In genomic region chr14:53144244-53144643, GRCh38 we compare ENCODE assay signal across 11 cellular contexts. TPM values are rescaled to one million over a fixed set of nuclear protein-coding genes. Genes with fewer than 3 reads are reported as not detected.
DNase-seq lines count a peak whose midpoint lies in the region; ATAC-seq and TF ChIP-seq lines count a peak whose summit lies in the region.
"Had no signal": no experiment of that assay in that cellular context is flagged by ENCODE, and none has a peak within 500 bp of the region (broad histone marks: within the 10 kb centered on the region; RNA-seq: fewer than 3 reads in every experiment).

No MANE protein-coding gene starts in this region.

- H3K9me3 Mint-ChIP-seq in T-helper 1 cell treated with Interleukin-12 subunit alpha and Interleukin-12 subunit beta and Interleukin-4 antibody, amounts not matched to agents 30 μg/mL and 1 μg/mL, for 36 hours: peaks cover 38% of the 10 kb centered on the region
- peaks cover 6 to 48% (median 31%) of the 10 kb centered on the region in 11 donors for H3K9me3 Mint-ChIP-seq in naive thymus-derived CD4-positive, alpha-beta T cell

- intact Hi-C loops in naive thymus-derived CD4-positive, alpha-beta T cell (cut with micrococcal nuclease): no loop called here

- no peaks in the 10 kb centered on the region for H3F3A ChIP-seq in smooth muscle cell (ENCODE audit: low read depth)

- peaks cover 25% of the 10 kb centered on the region for H3K79me2 ChIP-seq in smooth muscle cell (ENCODE audit: low read depth)

- DNase-seq in hepatic stellate cell (ENCODE audit: low spot score) (no peak), RWPE1 (ENCODE audit: low spot score) (no peak), smooth muscle cell (lab: John Stamatoyannopoulos, UW; ENCODE audit: unreplicated experiment) (no peak)
- DNase-seq in naive thymus-derived CD4-positive, alpha-beta T cell: no peak
- DNase-seq: NCI-H1417 had no signal

- H3K4me3 Mint-ChIP-seq in T-helper 1 cell treated with Interleukin-12 subunit alpha and Interleukin-12 subunit beta and Interleukin-4 antibody, amounts not matched to agents 30 μg/mL and 1 μg/mL, for 36 hours: peak overlapping the region; percentile 8
- peak overlapping the region in 1 of 10 donors; percentile 46 for H3K4me3 Mint-ChIP-seq in naive thymus-derived CD4-positive, alpha-beta T cell
- H3K4me3 Mint-ChIP-seq: WTC11 had no signal

- H3K9ac ChIP-seq in smooth muscle cell (ENCODE audit: low read depth): no peak overlapping the region

- no peaks in the 10 kb centered on the region for H3K27me3 Mint-ChIP-seq in T-helper 1 cell treated with Interleukin-12 subunit alpha and Interleukin-12 subunit beta and Interleukin-4 antibody, amounts not matched to agents 30 μg/mL and 1 μg/mL, for 36 hours (ENCODE audit: low read depth)
- H3K27me3 Mint-ChIP-seq in naive thymus-derived CD4-positive, alpha-beta T cell: no peaks in the 10 kb centered on the region

- H3K9me3 ChIP-seq in smooth muscle cell (replicated peaks; ENCODE audit: low read depth): peaks cover 10% of the 10 kb centered on the region
- H3K9me3 ChIP-seq in naive thymus-derived CD4-positive, alpha-beta T cell (ENCODE audit: control insufficient read depth in 2 of 3, low read length in 3 of 3): peaks cover 6 to 27% (median 11%) of the 10 kb centered on the region in 3 experiments

- 75% methylated on average over 1 of the region's 1 CpG for WGBS in smooth muscle cell (ENCODE audit: low lambda C conversion rate)

- no peak overlapping the region for H3K4me2 ChIP-seq in smooth muscle cell

- H3K4me1 Mint-ChIP-seq in T-helper 1 cell treated with Interleukin-12 subunit alpha and Interleukin-12 subunit beta and Interleukin-4 antibody, amounts not matched to agents 30 μg/mL and 1 μg/mL, for 36 hours (ENCODE audit: low read depth): peaks cover 64% of the 10 kb centered on the region
- H3K4me1 Mint-ChIP-seq in naive thymus-derived CD4-positive, alpha-beta T cell: peaks cover 27 to 73% (median 51%) of the 10 kb centered on the region in 7 donors

- no peak overlapping the region for H2AFZ ChIP-seq in smooth muscle cell (ENCODE audit: low read depth)

- POLR2A ChIA-PET in RWPE1 (lab: Yijun Ruan, JAX; ENCODE audit: low non-redundant PET): no interaction called here
- POLR2A ChIA-PET in naive thymus-derived CD4-positive, alpha-beta T cell (lab: Charles Lee): no interaction called here

- H3K27ac Mint-ChIP-seq in T-helper 1 cell treated with Interleukin-12 subunit alpha and Interleukin-12 subunit beta and Interleukin-4 antibody, amounts not matched to agents 30 μg/mL and 1 μg/mL, for 36 hours: peak overlapping the region; percentile 58
- peak overlapping the region in 2 of 9 donors; percentile 38 to 66 for H3K27ac Mint-ChIP-seq in naive thymus-derived CD4-positive, alpha-beta T cell
- H3K27ac Mint-ChIP-seq: WTC11 had no signal

- H3K4me1 ChIP-seq in smooth muscle cell (ENCODE audit: low read depth): no peaks in the 10 kb centered on the region
- H3K4me1 ChIP-seq in naive thymus-derived CD4-positive, alpha-beta T cell (ENCODE audit: control insufficient read depth in 2 of 2, insufficient read depth in 2 of 2, low read length in 2 of 2): peaks cover 16 to 25% of the 10 kb centered on the region in 2 donors

- CTCF ChIA-PET in RWPE1 (lab: Yijun Ruan, JAX): no interaction called here
- CTCF ChIA-PET in naive thymus-derived CD4-positive, alpha-beta T cell (lab: Charles Lee): no interaction called here

- TF ChIP-seq CTCF in RWPE1 (conservative IDR thresholded peaks at IDR 0.05; ENCODE audit: low read depth) (no peak), smooth muscle cell (IDR thresholded peaks at IDR 0.05; ENCODE audit: borderline replicate concordance, insufficient read depth, poor library complexity, severe bottlenecking) (no peak)

- H3K36me3 Mint-ChIP-seq in T-helper 1 cell treated with Interleukin-12 subunit alpha and Interleukin-12 subunit beta and Interleukin-4 antibody, amounts not matched to agents 30 μg/mL and 1 μg/mL, for 36 hours (ENCODE audit: low read depth): peaks cover 49% of the 10 kb centered on the region
- peaks cover 14 to 65% (median 47%) of the 10 kb centered on the region in 5 donors for H3K36me3 Mint-ChIP-seq in naive thymus-derived CD4-positive, alpha-beta T cell

- ATAC-seq in GM18498 (IDR thresholded peaks at IDR 0.05; ENCODE audit: unreplicated experiment) (peak; percentile 75), GM19372 (IDR thresholded peaks at IDR 0.05; ENCODE audit: low read depth, unreplicated experiment) (peak; percentile 63), HG02885 (IDR thresholded peaks at IDR 0.05; ENCODE audit: poor library complexity, unreplicated experiment) (peak; percentile 81)
- no peak for ATAC-seq in naive thymus-derived CD4-positive, alpha-beta T cell
- ATAC-seq: Panc1, WTC11 had no signal

- no peak overlapping the region for H3K4me3 ChIP-seq in smooth muscle cell
- H3K4me3 ChIP-seq in naive thymus-derived CD4-positive, alpha-beta T cell (ENCODE audit: low read length): no peak overlapping the region

- H3K27ac ChIP-seq in RWPE1: no peak overlapping the region
- H3K27ac ChIP-seq in smooth muscle cell (ENCODE audit: low read depth): no peak overlapping the region
- H3K27ac ChIP-seq in naive thymus-derived CD4-positive, alpha-beta T cell (ENCODE audit: low read depth, low read length): no peak overlapping the region

- no peaks in the 10 kb centered on the region for H3K27me3 ChIP-seq in smooth muscle cell (ENCODE audit: low read depth)
- no peaks in the 10 kb centered on the region for H3K27me3 ChIP-seq in naive thymus-derived CD4-positive, alpha-beta T cell (ENCODE audit: control insufficient read depth in 2 of 2, insufficient read depth in 2 of 2, low read length in 2 of 2)

- no peaks in the 10 kb centered on the region for H4K20me1 ChIP-seq in smooth muscle cell (ENCODE audit: low read depth)

- no peaks in the 10 kb centered on the region for H3K36me3 ChIP-seq in smooth muscle cell (ENCODE audit: low read depth)
- peaks cover 0 to under 1% (median 0%) of the 10 kb centered on the region in 3 experiments for H3K36me3 ChIP-seq in naive thymus-derived CD4-positive, alpha-beta T cell (ENCODE audit: control insufficient read depth in 2 of 3, insufficient read depth in 3 of 3, low read length in 3 of 3)

RNA-seq across cellular contexts. Expression of gene DDHD1, which starts 8.9 kb away (rescaled TPM):
- total RNA-seq in smooth muscle cell: 7.8 and 12.2 TPM in 2 replicates
- polyA plus RNA-seq in smooth muscle cell: 3.1 and 4.0 TPM in 2 replicates
- 100 to 1,000 TPM in 1 of 5 experiments, 10 to 100 TPM in 4; 46.7 to 103 (median 55.5) TPM for total RNA-seq in naive thymus-derived CD4-positive, alpha-beta T cell
- 1 to 10 TPM; 6.7 to 7.0 TPM for polyA plus RNA-seq in naive thymus-derived CD4-positive, alpha-beta T cell
